In the genomic region with DNA sequence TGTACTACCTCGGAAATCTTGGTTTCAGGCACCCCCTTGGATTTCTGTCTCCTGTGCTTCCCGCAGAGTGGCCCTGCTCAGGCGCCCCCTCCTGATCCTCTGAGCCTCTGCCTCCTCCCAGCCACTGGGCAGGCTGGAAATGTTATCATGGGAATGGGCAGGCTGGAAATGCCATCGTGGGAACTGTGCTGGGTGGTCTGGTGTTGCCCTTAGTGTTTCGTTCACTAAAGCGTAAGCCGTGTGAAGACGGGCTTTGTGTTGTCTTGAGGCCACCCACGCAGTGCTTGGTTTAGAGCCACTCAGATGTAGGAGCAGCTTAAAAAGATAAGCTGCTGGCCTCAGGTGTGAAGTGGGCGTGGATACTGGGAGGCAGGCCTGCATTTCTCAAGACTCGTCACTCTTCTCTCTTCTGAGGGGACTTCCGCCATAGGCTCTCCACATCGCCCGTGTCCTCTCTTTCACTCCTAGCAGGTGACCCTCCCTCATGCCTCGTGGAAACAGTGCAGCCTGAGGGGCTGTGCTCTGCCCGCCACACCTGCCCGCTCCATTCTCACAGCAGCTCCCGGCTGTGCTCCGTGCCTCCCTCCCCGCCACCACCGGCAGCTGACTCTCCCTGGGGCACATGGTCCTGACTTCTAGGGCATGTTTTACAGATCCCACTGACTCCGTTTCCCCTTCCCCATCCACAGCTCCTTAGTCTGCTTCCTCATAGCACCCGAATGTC, we compare ENCODE assay signal across 9 cellular contexts. TPM values are rescaled to one million over a fixed set of nuclear protein-coding genes. Genes with fewer than 3 reads are reported as not detected.
DNase-seq lines count a peak whose midpoint lies in the region; ATAC-seq and TF ChIP-seq lines count a peak whose summit lies in the region.
"Had no signal": no experiment of that assay in that cellular context is flagged by ENCODE, and none has a peak within 500 bp of the region (broad histone marks: within the 10 kb centered on the region; RNA-seq: fewer than 3 reads in every experiment).

No MANE protein-coding gene starts in this region.

- peak; percentile 28 for DNase-seq in activated CD4-positive, alpha-beta T cell treated with anti-CD3 and anti-CD28 coated beads for 36 hours
- DNase-seq in activated CD4-positive, alpha-beta T cell treated with anti-CD3 and anti-CD28 coated beads for 1 hour, result no peak
- DNase-seq in activated B cell treated with CpG ODN at 0.5 μM for 24 hours (no peak), left ventricle myocardium superior (no peak), sigmoid colon (peak; percentile 58), NCI-H524 treated with DMSO at 0.1 percent for 48 hours (lab: John Stamatoyannopoulos, UW) (no peak), NCI-H1930 (lab: John Stamatoyannopoulos, UW) (no peak), NCI-H2107 treated with DMSO at 0.1 percent for 48 hours (lab: John Stamatoyannopoulos, UW; ENCODE audit: unreplicated experiment) (no peak)
- DNase-seq: NCI-H1694 had no signal

- H3K36me3 Mint-ChIP-seq in activated CD4-positive, alpha-beta T cell treated with anti-CD3 and anti-CD28 coated beads for 36 hours (ENCODE audit: low read depth), result peaks cover 29% of the 10 kb centered on the region
- peaks cover 32% of the 10 kb centered on the region for H3K36me3 Mint-ChIP-seq in activated B cell treated with CpG ODN at 0.5 μM for 24 hours (ENCODE audit: low read depth)

- no peaks in the 10 kb centered on the region for H3K27me3 ChIP-seq in sigmoid colon

- H3K27ac Mint-ChIP-seq in activated CD4-positive, alpha-beta T cell treated with anti-CD3 and anti-CD28 coated beads for 36 hours, result peak overlapping the region; percentile 87
- H3K27ac Mint-ChIP-seq in activated B cell treated with CpG ODN at 0.5 μM for 24 hours, result peak overlapping the region; percentile 88

- TF ChIP-seq POLR2A in sigmoid colon (IDR thresholded peaks at IDR 0.05), result no peak

- WGBS in sigmoid colon, 2 donors, result 85 to 92% methylated on average over 23 of the region's 23 CpGs

- H3K4me3 Mint-ChIP-seq in activated CD4-positive, alpha-beta T cell treated with anti-CD3 and anti-CD28 coated beads for 36 hours, result peak overlapping the region; percentile 29
- no peak overlapping the region for H3K4me3 Mint-ChIP-seq in activated B cell treated with CpG ODN at 0.5 μM for 24 hours

- H3K4me1 Mint-ChIP-seq in activated CD4-positive, alpha-beta T cell treated with anti-CD3 and anti-CD28 coated beads for 36 hours, result peaks cover 87% of the 10 kb centered on the region
- peaks cover 58% of the 10 kb centered on the region for H3K4me1 Mint-ChIP-seq in activated B cell treated with CpG ODN at 0.5 μM for 24 hours

- H3K9me3 ChIP-seq in sigmoid colon, result no peaks in the 10 kb centered on the region

- POLR2A ChIA-PET in activated CD4-positive, alpha-beta T cell treated with anti-CD3 and anti-CD28 coated beads for 36 hours (lab: Charles Lee), result no interaction called here
- POLR2A ChIA-PET in activated B cell treated with CpG ODN at 0.5 μM for 24 hours (lab: Charles Lee), result no interaction called here

- peaks cover 0 to 50% (median 44%) of the 10 kb centered on the region in 4 donors for H3K4me1 ChIP-seq in sigmoid colon

- peak overlapping the region in 1 of 4 donors; percentile 6 for H3K27ac ChIP-seq in sigmoid colon

- H3K9me3 Mint-ChIP-seq in activated CD4-positive, alpha-beta T cell treated with anti-CD3 and anti-CD28 coated beads for 36 hours (ENCODE audit: low read depth), result peaks cover 9% of the 10 kb centered on the region
- H3K9me3 Mint-ChIP-seq in activated B cell treated with CpG ODN at 0.5 μM for 24 hours, result peaks cover 5% of the 10 kb centered on the region

- no peak for ATAC-seq in activated CD4-positive, alpha-beta T cell treated with anti-CD3 and anti-CD28 coated beads for 36 hours
- ATAC-seq in activated B cell treated with CpG ODN at 0.5 μM for 24 hours (ENCODE audit: low read depth) (no peak), left ventricle myocardium superior (peak; percentile 12)

- H3K36me3 ChIP-seq in sigmoid colon, result no peaks in the 10 kb centered on the region

- intact Hi-C loops in activated CD4-positive, alpha-beta T cell treated with anti-CD3 and anti-CD28 coated beads for 36 hours (cut with DNase I, micrococcal nuclease), result loop anchor here in 1 of 2 experiments (2.0 to 5.0 kb wide), 3 partner anchors 24 to 53 kb away; partner anchors contain the start of gene BNIP3
- intact Hi-C loops in activated B cell treated with CpG ODN at 0.5 μM for 24 hours (cut with micrococcal nuclease) (no loop called here), left ventricle myocardium superior (cut with micrococcal nuclease) (no loop called here), sigmoid colon (cut with DNase I) (no loop called here)

- no peak overlapping the region for H3K4me3 ChIP-seq in sigmoid colon

- TF ChIP-seq CTCF in activated B cell treated with CpG ODN at 0.5 μM for 24 hours (IDR thresholded peaks at IDR 0.05) (no peak), sigmoid colon (IDR thresholded peaks at IDR 0.05) (no peak)

- no peak for TF ChIP-seq EP300 in sigmoid colon (IDR thresholded peaks at IDR 0.05)

- no peaks in the 10 kb centered on the region for H3K27me3 Mint-ChIP-seq in activated CD4-positive, alpha-beta T cell treated with anti-CD3 and anti-CD28 coated beads for 36 hours
- no peaks in the 10 kb centered on the region for H3K27me3 Mint-ChIP-seq in activated B cell treated with CpG ODN at 0.5 μM for 24 hours

- CTCF ChIA-PET in activated CD4-positive, alpha-beta T cell treated with anti-CD3 and anti-CD28 coated beads for 36 hours (lab: Charles Lee), result interaction anchor here (1.4 to 1.7 kb wide), 2 partner anchors 14 to 23 kb away, joined by 4 to 6 read pairs; no protein-coding TSS in a partner anchor
- CTCF ChIA-PET in activated B cell treated with CpG ODN at 0.5 μM for 24 hours (lab: Charles Lee), result no interaction called here

RNA-seq across cellular contexts. Expression of gene PPP2R2D, which starts 28.5 kb away (rescaled TPM):
- total RNA-seq in activated CD4-positive, alpha-beta T cell treated with anti-CD3 and anti-CD28 coated beads for 36 hours, result 10 to 100 TPM; 30.0 to 39.3 TPM
- total RNA-seq in activated B cell treated with CpG ODN at 0.5 μM for 24 hours (28.0 and 32.7 TPM in 2 replicates), left ventricle myocardium superior (43.1 TPM), sigmoid colon (10 to 100 TPM; 22.7 to 44.0 (median 34.6) TPM)
- polyA plus RNA-seq in sigmoid colon, result 10 to 100 TPM; 18.4 to 23.8 (median 22.8) TPM

RNA-seq across cellular contexts. Expression of gene BNIP3, which starts 52.4 kb away (rescaled TPM):
- 100 to 1,000 TPM; 200 to 256 TPM for total RNA-seq in activated CD4-positive, alpha-beta T cell treated with anti-CD3 and anti-CD28 coated beads for 36 hours
- 9.9 and 10.6 TPM in 2 replicates for total RNA-seq in activated B cell treated with CpG ODN at 0.5 μM for 24 hours
- 142 TPM for total RNA-seq in left ventricle myocardium superior
- 100 to 1,000 TPM in 2 of 4 donors, 10 to 100 TPM in 2; 55.9 to 125 (median 95.4) TPM for total RNA-seq in sigmoid colon
- polyA plus RNA-seq in sigmoid colon, result 10 to 100 TPM in 2 of 3 donors, 1 to 10 TPM in 1; 3.9 to 11.7 (median 10.8) TPM

Comparison
In these comparisons a context has a peak if more than half of its experiments do, and no peak if none do; other contexts are left out.
1. DNase-seq: peak in activated CD4-positive, alpha-beta T cell treated with anti-CD3 and anti-CD28 coated beads for 36 hours (single experiment) and sigmoid colon (single experiment); none in activated CD4-positive, alpha-beta T cell treated with anti-CD3 and anti-CD28 coated beads for 1 hour (single experiment), activated B cell treated with CpG ODN at 0.5 μM for 24 hours (single experiment), left ventricle myocardium superior (single experiment), NCI-H524 treated with DMSO at 0.1 percent for 48 hours (single experiment), NCI-H1930 (0 of 2) and NCI-H2107 treated with DMSO at 0.1 percent for 48 hours (single experiment).